ENCODE assay signal across 16 cellular contexts in genomic region chr3:168671091-168671490, GRCh38.
A peak's percentile ranks its signal among the peaks of the same experiment; 100 is the strongest.
DNase-seq lines count a peak whose midpoint lies in the region; ATAC-seq lines count a peak whose summit lies in the region.
"Had no signal": no experiment of that assay in that cellular context is flagged by ENCODE, and none has a peak within 500 bp of the region (broad histone marks: within the 10 kb centered on the region; RNA-seq: fewer than 3 reads in every experiment).

No MANE protein-coding gene starts in this region.

- intact Hi-C loops in left colon (cut with DNase I, micrococcal nuclease) = no loop called here

- peak; percentile 100 for ATAC-seq in left colon
- ATAC-seq: activated CD8-positive, alpha-beta T cell treated with anti-CD3 and anti-CD28 coated beads for 36 hours; natural killer cell treated with Interleukin-12 subunit alpha and Interleukin-12 subunit beta and Interleukin-15 and Interleukin-18, amount 100 ng/mL, for 72 hours had no signal

- DNase-seq in DMS53 (lab: John Stamatoyannopoulos, UW) = peak; percentile 56
- peak; percentile 16 for DNase-seq in NCI-H1092 (lab: John Stamatoyannopoulos, UW)
- DNase-seq in NCI-H524 (lab: John Stamatoyannopoulos, UW) = peak; percentile 68 to 86
- DNase-seq in left colon = peak; percentile 54 to 62
- DNase-seq in dermis blood vessel endothelial cell = no peak
- no peak for DNase-seq in medulla oblongata (ENCODE audit: extremely low spot score)
- no peak for DNase-seq in hypothalamus (lab: John Stamatoyannopoulos, UW)
- DNase-seq: activated B cell treated with CpG ODN at 0.5 μM for 24 hours; activated CD8-positive, alpha-beta T cell treated with anti-CD3 and anti-CD28 coated beads for 36 hours; activated T-cell treated with anti-CD3 and anti-CD28 coated beads, Interleukin-2, amount 50 U/mL, for 24 hours; AML-193; endodermal cell; posterior cingulate gyrus; stimulated activated CD4-positive, alpha-beta T cell treated with anti-CD3 and anti-CD28 coated beads, Interleukin-2, amount 100 ng/mL, for 48 hours; T-helper 1 cell had no signal

Comparison
In these comparisons a context has a peak if more than half of its experiments do, and no peak if none do; other contexts are left out.
1. DNase-seq: peak in DMS53 (single experiment), NCI-H1092 (single experiment), NCI-H524 (2 of 2) and left colon (2 of 2); none in dermis blood vessel endothelial cell (single experiment), medulla oblongata (single experiment) and hypothalamus (0 of 51).